ENCODE assay signal across 18 cellular contexts in the genomic region with DNA sequence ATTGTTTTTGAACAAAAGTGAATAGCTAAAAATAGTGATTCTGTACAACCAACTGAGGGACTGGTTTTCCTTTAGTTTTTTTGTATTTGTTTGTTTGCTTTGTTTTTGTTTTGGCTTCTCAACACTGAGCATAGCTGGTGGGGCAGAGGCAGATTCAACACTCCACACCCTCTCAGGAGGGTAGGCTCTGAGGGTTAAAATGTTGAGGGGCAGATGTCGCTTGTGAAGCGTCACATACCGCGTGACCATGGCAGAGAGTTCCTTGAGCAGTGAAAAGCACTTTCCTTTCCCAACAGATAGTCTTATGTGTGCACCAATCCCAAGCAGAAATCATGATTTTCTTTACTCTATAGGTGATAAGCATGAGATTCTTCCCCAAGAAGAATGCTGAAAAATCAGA.
DNase-seq lines count a peak whose midpoint lies in the region; TF ChIP-seq lines count a peak whose summit lies in the region.
"Had no signal": no experiment of that assay in that cellular context is flagged by ENCODE, and none has a peak within 500 bp of the region (broad histone marks: within the 10 kb centered on the region; RNA-seq: fewer than 3 reads in every experiment).

No MANE protein-coding gene starts in this region.

- H3K4me3 Mint-ChIP-seq in H9 (no peak overlapping the region), chondrocyte (ENCODE audit: unreplicated experiment) (no peak overlapping the region), nephron progenitor cell (peak overlapping the region; percentile 63), immature natural killer cell (no peak overlapping the region)
- H3K4me3 Mint-ChIP-seq: CD4-positive, CD25-positive, alpha-beta regulatory T cell had no signal

- H4K20me1 ChIP-seq in H9 (ENCODE audit: control insufficient read depth, insufficient read depth, insufficient read length) = no peaks in the 10 kb centered on the region
- peaks cover 6% of the 10 kb centered on the region for H4K20me1 ChIP-seq in smooth muscle cell (ENCODE audit: low read depth)

- H3K9ac ChIP-seq in H9 (ENCODE audit: extremely low read depth, insufficient read length, low read length) = no peak overlapping the region
- H3K9ac ChIP-seq in smooth muscle cell (ENCODE audit: low read depth) = peak overlapping the region; percentile 51

- no peak overlapping the region for H2BK120ac ChIP-seq in H9 (ENCODE audit: low read depth, low read length, poor library complexity, severe bottlenecking)

- H3K4me2 ChIP-seq in H9 (ENCODE audit: insufficient read depth, insufficient read length, low read length) (no peak overlapping the region), smooth muscle cell (peak overlapping the region; percentile 66)

- H3K23ac ChIP-seq in H9 (ENCODE audit: insufficient read length, low read depth, low read length) = no peak overlapping the region

- H3K4me3 ChIP-seq in smooth muscle cell = no peak overlapping the region
- H3K4me3 ChIP-seq: HAP-1, K562, MG63, Peyer's patch had no signal

- H3K79me1 ChIP-seq in H9 (ENCODE audit: insufficient read depth, low read depth, low read length, poor library complexity, severe bottlenecking) = no peaks in the 10 kb centered on the region

- no peak overlapping the region for H4K5ac ChIP-seq in H9 (ENCODE audit: insufficient read length, low read depth, low read length)

- H3K36me3 Mint-ChIP-seq in H9 (ENCODE audit: insufficient read depth in 1 of 3, low read depth in 3 of 3) = no peaks in the 10 kb centered on the region
- H3K36me3 Mint-ChIP-seq in chondrocyte (ENCODE audit: low read depth) = peaks cover 8% of the 10 kb centered on the region
- H3K36me3 Mint-ChIP-seq in nephron progenitor cell (ENCODE audit: low read depth) = peaks cover 6% of the 10 kb centered on the region
- H3K36me3 Mint-ChIP-seq in immature natural killer cell = no peaks in the 10 kb centered on the region
- H3K36me3 Mint-ChIP-seq: CD4-positive, CD25-positive, alpha-beta regulatory T cell had no signal

- H3K14ac ChIP-seq in H9 (ENCODE audit: insufficient read depth, low read length) = no peak overlapping the region

- H3K36me3 ChIP-seq in smooth muscle cell (ENCODE audit: low read depth) = no peaks in the 10 kb centered on the region
- H3K36me3 ChIP-seq: HAP-1, MG63, Peyer's patch had no signal

- H4K8ac ChIP-seq in H9 (replicated peaks; ENCODE audit: insufficient read length, low read depth, low read length) = no peak overlapping the region

- H3K27me3 Mint-ChIP-seq in H9 (ENCODE audit: low read depth) (no peaks in the 10 kb centered on the region), chondrocyte (ENCODE audit: low read depth) (no peaks in the 10 kb centered on the region), nephron progenitor cell (ENCODE audit: low read depth, poor library complexity) (no peaks in the 10 kb centered on the region), immature natural killer cell (ENCODE audit: low read depth in 3 of 3) (peaks cover 5 to 7% (median 5%) of the 10 kb centered on the region in 3 donors)

- no peak overlapping the region for H3K18ac ChIP-seq in H9 (ENCODE audit: insufficient read length, low read depth, low read length)

- H3K4me1 Mint-ChIP-seq in H9 = peaks cover 28 to 41% of the 10 kb centered on the region in 2 experiments
- H3K4me1 Mint-ChIP-seq in chondrocyte (ENCODE audit: low read depth) = peaks cover 95% of the 10 kb centered on the region
- peaks cover 81% of the 10 kb centered on the region for H3K4me1 Mint-ChIP-seq in nephron progenitor cell
- no peaks in the 10 kb centered on the region for H3K4me1 Mint-ChIP-seq in immature natural killer cell

- H3K56ac ChIP-seq in H9 (ENCODE audit: insufficient read length, low read depth, low read length) = no peak overlapping the region

- no peaks in the 10 kb centered on the region for H3K27me3 ChIP-seq in H9 (ENCODE audit: insufficient read depth, low read length)
- H3K27me3 ChIP-seq in smooth muscle cell (ENCODE audit: low read depth) = no peaks in the 10 kb centered on the region
- H3K27me3 ChIP-seq: MG63, Peyer's patch had no signal

- no peak overlapping the region for H3K27ac ChIP-seq in H9 (ENCODE audit: insufficient read length, low read depth, low read length)
- peak overlapping the region; percentile 99 for H3K27ac ChIP-seq in smooth muscle cell (ENCODE audit: low read depth)
- H3K27ac ChIP-seq: Peyer's patch had no signal

- no peak overlapping the region for H4K91ac ChIP-seq in H9 (ENCODE audit: insufficient read length, low read depth, low read length)

- H3K79me2 ChIP-seq in H9 (ENCODE audit: insufficient read depth, low read length) (no peaks in the 10 kb centered on the region), smooth muscle cell (ENCODE audit: low read depth) (peaks cover 95% of the 10 kb centered on the region)

- H3F3A ChIP-seq in smooth muscle cell (ENCODE audit: low read depth) = peaks cover 35% of the 10 kb centered on the region

- no peak overlapping the region for H2BK5ac ChIP-seq in H9 (ENCODE audit: insufficient read length, low read length)

- no peak overlapping the region for H2AFZ ChIP-seq in H9 (ENCODE audit: low read length)
- no peak overlapping the region for H2AFZ ChIP-seq in smooth muscle cell (ENCODE audit: low read depth)

- DNase-seq in H9 (no peak), chondrocyte (ENCODE audit: low spot score) (no peak), nephron progenitor cell (no peak), smooth muscle cell (lab: John Stamatoyannopoulos, UW; ENCODE audit: unreplicated experiment) (no peak), cortex of kidney (lab: John Stamatoyannopoulos, UW) (no peak), immature natural killer cell (no peak)
- no peak for DNase-seq in activated CD4-positive, alpha-beta T cell treated with anti-CD3 and anti-CD28 coated beads for 1 hour
- DNase-seq: CD4-positive, CD25-positive, alpha-beta regulatory T cell; COR-L47; DMS79; MG63; NCI-H1694 treated with DMSO at 0.1 percent for 48 hours; NCI-H2081 treated with DMSO at 0.1 percent for 48 hours; NCI-H226; NCI-H774; Peyer's patch had no signal

- no peak for TF ChIP-seq CTCF in H9 (conservative IDR thresholded peaks at IDR 0.05)
- no peak for TF ChIP-seq CTCF in chondrocyte (IDR thresholded peaks at IDR 0.05)
- no peak for TF ChIP-seq CTCF in nephron progenitor cell (IDR thresholded peaks at IDR 0.05)
- no peak for TF ChIP-seq CTCF in smooth muscle cell (IDR thresholded peaks at IDR 0.05; ENCODE audit: borderline replicate concordance, insufficient read depth, poor library complexity, severe bottlenecking)

- no peak overlapping the region for H3T11ph ChIP-seq in H9 (ENCODE audit: low read length)

- H3K9me3 Mint-ChIP-seq in H9 = no peaks in the 10 kb centered on the region
- H3K9me3 Mint-ChIP-seq in chondrocyte (ENCODE audit: low read depth) = no peaks in the 10 kb centered on the region
- no peaks in the 10 kb centered on the region for H3K9me3 Mint-ChIP-seq in nephron progenitor cell
- peaks cover 0 to 2% (median 0%) of the 10 kb centered on the region in 6 donors for H3K9me3 Mint-ChIP-seq in immature natural killer cell
- H3K9me3 Mint-ChIP-seq: CD4-positive, CD25-positive, alpha-beta regulatory T cell had no signal

- H3K27ac Mint-ChIP-seq in H9 = peak overlapping the region; percentile 10 to 21 (median 13); a peak in 3 of 7 replicates
- peak overlapping the region; percentile 92 for H3K27ac Mint-ChIP-seq in chondrocyte (ENCODE audit: unreplicated experiment)
- peak overlapping the region; percentile 88 for H3K27ac Mint-ChIP-seq in nephron progenitor cell
- no peak overlapping the region for H3K27ac Mint-ChIP-seq in immature natural killer cell
- H3K27ac Mint-ChIP-seq: CD4-positive, CD25-positive, alpha-beta regulatory T cell had no signal

- H2AK5ac ChIP-seq in H9 (ENCODE audit: insufficient read length, low read length) = no peak overlapping the region

- no CpG with 5 or more reads among the region's 4 CpGs for WGBS in H9 (ENCODE audit: extremely low coverage, insufficient read length, low lambda C conversion rate)
- 59% methylated on average over 4 of the region's 4 CpGs for WGBS in smooth muscle cell (ENCODE audit: low lambda C conversion rate)

- no peak overlapping the region for H2BK15ac ChIP-seq in H9 (ENCODE audit: low read depth, low read length)

- no peak overlapping the region for H2BK20ac ChIP-seq in H9 (ENCODE audit: low read depth, low read length, poor library complexity, severe bottlenecking)

- peaks cover 6% of the 10 kb centered on the region; the same call in 1 of the 2 replicates for H3K4me1 ChIP-seq in H9 (ENCODE audit: insufficient read depth, low read length)
- H3K4me1 ChIP-seq in smooth muscle cell (ENCODE audit: low read depth) = peaks cover 62% of the 10 kb centered on the region

- H3K4ac ChIP-seq in H9 (ENCODE audit: low read depth, low read length) = no peak overlapping the region

- H2BK12ac ChIP-seq in H9 (ENCODE audit: insufficient read length, low read depth, low read length) = no peak overlapping the region

- H3K9me3 ChIP-seq in H9 (ENCODE audit: control insufficient read depth, low read depth, low read length) (no peaks in the 10 kb centered on the region), smooth muscle cell (replicated peaks; ENCODE audit: low read depth) (no peaks in the 10 kb centered on the region)
- H3K9me3 ChIP-seq: HAP-1, MG63, Peyer's patch had no signal

- no peaks in the 10 kb centered on the region for H3K23me2 ChIP-seq in H9 (ENCODE audit: insufficient read length, low read depth, low read length, poor library complexity, severe bottlenecking)

Comparison
In these comparisons a context has a peak if more than half of its experiments do, and no peak if none do; other contexts are left out.
1. H3K27ac Mint-ChIP-seq: peak in H9 (3 of 3), chondrocyte (single experiment) and nephron progenitor cell (single experiment); none in immature natural killer cell (0 of 6).